In the genomic region with DNA sequence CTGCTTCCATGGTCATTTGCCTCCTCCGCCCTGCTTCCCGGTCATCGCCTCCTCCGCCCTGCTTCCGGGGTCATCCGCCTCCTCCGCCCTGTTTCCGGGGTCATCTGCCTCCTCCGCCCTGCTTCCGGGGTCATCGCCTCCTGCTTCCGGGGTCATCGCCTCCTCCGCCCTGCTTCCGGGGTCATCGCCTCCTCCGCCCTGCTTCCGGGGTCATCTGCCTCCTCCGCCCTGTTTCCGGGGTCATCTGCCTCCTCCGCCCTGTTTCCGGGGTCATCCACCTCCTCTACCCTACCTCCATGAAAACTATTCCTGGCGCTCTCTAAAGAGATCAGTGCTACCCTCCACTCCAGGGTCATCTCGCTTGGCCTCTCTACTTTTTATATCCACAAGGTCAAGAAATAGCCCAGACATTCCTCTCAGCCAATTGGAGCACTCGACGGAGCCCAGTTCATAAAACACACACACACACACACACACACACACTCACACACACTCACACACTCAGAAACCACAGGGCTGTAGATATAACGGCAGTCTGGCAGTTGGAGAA, we compare ENCODE assay signal across 28 cellular contexts. TPM values are rescaled to one million over a fixed set of nuclear protein-coding genes. Genes with fewer than 3 reads are reported as not detected.
A peak's percentile ranks its signal among the peaks of the same experiment; 100 is the strongest.
DNase-seq lines count a peak whose midpoint lies in the region; ATAC-seq, FAIRE-seq and TF ChIP-seq lines count a peak whose summit lies in the region.
"Had no signal": no experiment of that assay in that cellular context is flagged by ENCODE, and none has a peak within 500 bp of the region (broad histone marks: within the 10 kb centered on the region; RNA-seq: fewer than 3 reads in every experiment).

No MANE protein-coding gene starts in this region.

- no peak for TF ChIP-seq EP300 in K562 (IDR thresholded peaks at IDR 0.05; ENCODE audit: low read length)

- POLR2A ChIA-PET in K562 (lab: Yijun Ruan, JAX) = no interaction called here

- no peak for TF ChIP-seq RAD21 in K562 (CRISPR knock-in tag; conservative IDR thresholded peaks at IDR 0.05 in 1 of 2, IDR thresholded peaks at IDR 0.05 in 1 of 2)

- peaks cover 3% of the 10 kb centered on the region; the same call in 1 of the 2 replicates for H3K9me3 ChIP-seq in K562 (replicated peaks; ENCODE audit: control insufficient read depth, insufficient read depth, low read depth, low read length)
- H3K9me3 ChIP-seq: lower lobe of right lung, MG63, SK-N-SH had no signal

- no peaks in the 10 kb centered on the region for H3K36me3 ChIP-seq in K562 (ENCODE audit: control insufficient read depth, insufficient read depth, low read length)
- H3K36me3 ChIP-seq: lower lobe of right lung, MG63 had no signal

- H3K27me3 Mint-ChIP-seq in memory B cell = peaks cover 3% of the 10 kb centered on the region

- H3K27ac ChIP-seq in K562 (ENCODE audit: extremely low read depth, low read depth, low read length) = peak overlapping the region; percentile 89
- H3K27ac ChIP-seq: lower lobe of right lung had no signal

- DNase-seq in activated effector memory CD4-positive, alpha-beta T cell treated with anti-CD3 and anti-CD28 coated beads, Interleukin-2, amount 50 U/mL, for 16 hours = peak; percentile 34
- no peak for DNase-seq in activated effector memory CD4-positive, alpha-beta T cell treated with Interleukin-2 at 50 U/mL for 16 hours
- peak; percentile 62 to 89 (median 68) for DNase-seq in K562 (ENCODE audit: extremely low read depth in 1 of 4, low spot score in 3 of 4)
- no peak for DNase-seq in memory B cell (ENCODE audit: low spot score in 2 of 2)
- no peak for DNase-seq in occipital lobe (lab: John Stamatoyannopoulos, UW)
- no peak for DNase-seq in stimulated activated naive CD4-positive, alpha-beta T cell treated with Interleukin-2 at 50 U/mL for 16 hours (lab: John Stamatoyannopoulos, UW)
- DNase-seq in DMS53 (lab: John Stamatoyannopoulos, UW) = no peak
- DNase-seq: activated CD4-positive, alpha-beta T cell treated with anti-CD3 and anti-CD28 coated beads for 36 hours; AML-193; CD8-positive, alpha-beta T cell; H7; lower lobe of right lung; MG63; NCI-H1417 treated with DMSO at 0.1 percent for 48 hours; NCI-H2081 treated with DMSO at 0.1 percent for 48 hours; NCI-H226; NCI-H748 treated with DMSO at 0.1 percent for 48 hours; right cardiac atrium; SK-N-SH; stimulated activated CD4-positive, alpha-beta T cell treated with anti-CD3 and anti-CD28 coated beads, Interleukin-2, amount 100 ng/mL, for 48 hours had no signal

- peak overlapping the region; percentile 15 for H3K4me3 Mint-ChIP-seq in memory B cell
- H3K4me3 Mint-ChIP-seq: activated CD4-positive, alpha-beta T cell treated with anti-CD3 and anti-CD28 coated beads for 36 hours; CD8-positive, alpha-beta T cell; neural crest cell had no signal

- H3K27ac Mint-ChIP-seq in memory B cell = no peak overlapping the region
- H3K27ac Mint-ChIP-seq: activated CD4-positive, alpha-beta T cell treated with anti-CD3 and anti-CD28 coated beads for 36 hours; CD8-positive, alpha-beta T cell had no signal

- H3K4me3 ChIP-seq in K562 = peak overlapping the region; percentile 34
- H3K4me3 ChIP-seq: lower lobe of right lung, MG63 had no signal

- peaks cover 13 to 23% of the 10 kb centered on the region in 2 experiments; a peak in 4 of 5 replicates for H3K4me1 ChIP-seq in K562 (replicated peaks in 1 of 2; ENCODE audit: control insufficient read depth in 2 of 2, insufficient read depth in 2 of 2, low read length in 2 of 2)
- H3K4me1 ChIP-seq: lower lobe of right lung had no signal

- no TSS peak for BruUV-seq in K562 (replicated peaks; lab: Mats Ljungman, UMichigan)

- peak overlapping the region; percentile 92 for H2AFZ ChIP-seq in K562 (ENCODE audit: low read depth, low read length)

- H4K20me1 ChIP-seq in K562 (replicated peaks; ENCODE audit: control insufficient read depth, insufficient read depth, low read length) = no peaks in the 10 kb centered on the region

- ATAC-seq in K562 = peak; percentile 71
- no peak for ATAC-seq in memory B cell (ENCODE audit: low read depth)
- ATAC-seq in GM18867 (IDR thresholded peaks at IDR 0.05; ENCODE audit: unreplicated experiment) = no peak
- ATAC-seq: activated CD4-positive, alpha-beta T cell treated with anti-CD3 and anti-CD28 coated beads for 36 hours; CD8-positive, alpha-beta T cell; lower lobe of right lung had no signal

- TF ChIP-seq POLR2A in K562 (conservative IDR thresholded peaks at IDR 0.05) = 0 out of 2 replicates have a peak, but pooled peaks have one; percentile 39

- no peaks in the 10 kb centered on the region for H3K36me3 Mint-ChIP-seq in memory B cell
- H3K36me3 Mint-ChIP-seq: CD8-positive, alpha-beta T cell had no signal

- FAIRE-seq in K562 (lab: Jason Lieb, UNC) = peak; percentile 85
- FAIRE-seq: A204.1, endothelial cell of umbilical vein had no signal

- H3K4me1 Mint-ChIP-seq in memory B cell = no peaks in the 10 kb centered on the region
- H3K4me1 Mint-ChIP-seq: activated CD4-positive, alpha-beta T cell treated with anti-CD3 and anti-CD28 coated beads for 36 hours; neural crest cell had no signal

- intact Hi-C loops in K562 (cut with micrococcal nuclease) = no loop called here

- H3K27me3 ChIP-seq in K562 (ENCODE audit: control insufficient read depth in 2 of 2, insufficient read depth in 2 of 2, low read length in 2 of 2) = no peaks in the 10 kb centered on the region; a peak in 1 of 5 replicates
- H3K27me3 ChIP-seq: MG63 had no signal

- no peaks in the 10 kb centered on the region for H3K9me1 ChIP-seq in K562 (ENCODE audit: control insufficient read depth, insufficient read depth, low read length)

- in situ Hi-C loops in K562 (cut with MboI) = no loop called here

- no peaks in the 10 kb centered on the region for H3K79me2 ChIP-seq in K562 (ENCODE audit: control insufficient read depth, insufficient read depth, low read length)

- peak overlapping the region; percentile 84 for H3K4me2 ChIP-seq in K562 (ENCODE audit: insufficient read depth, low read length)
- H3K4me2 ChIP-seq: SK-N-SH had no signal

- CTCF ChIA-PET in K562 (lab: Yijun Ruan, JAX; ENCODE audit: low intra/inter-chr PET ratio) = no interaction called here

- peak overlapping the region in 1 of 2 experiments; percentile 67; a peak in 2 of 4 replicates for H3K9ac ChIP-seq in K562 (ENCODE audit: insufficient read depth in 1 of 2, low read depth in 2 of 2, low read length in 2 of 2)
- H3K9ac ChIP-seq: SK-N-SH had no signal

- H3K9me3 Mint-ChIP-seq in memory B cell = no peaks in the 10 kb centered on the region
- H3K9me3 Mint-ChIP-seq: CD8-positive, alpha-beta T cell; neural crest cell had no signal

- no peak for TF ChIP-seq CTCF in K562 (IDR thresholded peaks at IDR 0.05 in 2 of 3, conservative IDR thresholded peaks at IDR 0.05 in 1 of 3; ENCODE audit: insufficient read depth in 2 of 3, low read depth in 1 of 3, low read length in 3 of 3)

- 4% methylated on average over 14 of the region's 27 CpGs for WGBS in K562 (ENCODE audit: insufficient coverage, low coverage, missing lambda C conversion rate)

TF ChIP-seq in K562, 482 proteins besides CTCF, POLR2A, EP300 and RAD21 (continues in another document):
- TF ChIP-seq ZNF507 (tag; conservative IDR thresholded peaks at IDR 0.05) (no peak), EWSR1 (IDR thresholded peaks at IDR 0.05; ENCODE audit: borderline replicate concordance, low read depth, partially characterized antibody) (no peak), HNRNPL (IDR thresholded peaks at IDR 0.05; ENCODE audit: low read depth, low read length) (no peak), NFATC3 (IDR thresholded peaks at IDR 0.05) (no peak), GTF2F1 (IDR thresholded peaks at IDR 0.05; ENCODE audit: low read depth, low read length) (0 out of 2 replicates have a peak, but pooled peaks have one; percentile 27)

RNA-seq across cellular contexts. Expression of gene TRARG1, which starts 44.8 kb away (rescaled TPM):
- total RNA-seq in K562 (2011; cell fraction: chromatin; rRNA removed; ENCODE audit: low replicate concordance) = 0.07 TPM in 1 of 2 replicates, not detected in the other
- total RNA-seq in K562 (2011; cell fraction: nucleolus; rRNA removed) = 0.17 TPM in 1 of 2 replicates, not detected in the other
- total RNA-seq in K562 (2011; cell fraction: nucleoplasm; rRNA removed) = not detected in 2 replicates
- not detected in 2 replicates for total RNA-seq in K562 (2014; rRNA removed)
- not detected in 2 replicates for total RNA-seq in K562 (2014; rRNA removed; fragmentation: Illumina TruSeq; extraction: Trizol)
- total RNA-seq in K562 (2015; rRNA removed; fragmentation: Illumina TruSeq; extraction: Trizol) = not detected in 2 replicates
- not detected in 2 replicates for total RNA-seq in K562 (2021)
- polyA plus RNA-seq in K562 (2011; rRNA removed) = 0.01 and 0.06 TPM in 2 replicates
- polyA plus RNA-seq in K562 (2011; cell fraction: cytosol; rRNA removed) = 0.25 TPM in 1 of 2 replicates, not detected in the other
- 0.11 TPM in 1 of 2 replicates, not detected in the other for polyA plus RNA-seq in K562 (2011; cell fraction: nucleus; rRNA removed)
- 0.01 TPM in 1 of 2 replicates, not detected in the other for polyA plus RNA-seq in K562 (2012)
- polyA plus RNA-seq in K562 (2014; fragmentation: Illumina TruSeq; extraction: Trizol) = not detected in 2 replicates
- not detected for polyA plus RNA-seq in K562 (2014; fragmentation: Nextera tagmentation; extraction: Ambion mirVana)
- not detected in 2 replicates for polyA plus RNA-seq in K562 (2014; rRNA removed)
- polyA minus RNA-seq in K562 (2011; rRNA and poly(A)+ RNA removed) = 0.07 TPM in 1 of 2 replicates, not detected in the other
- 0.29 TPM in 1 of 2 replicates, not detected in the other for polyA minus RNA-seq in K562 (2011; cell fraction: cytosol; rRNA and poly(A)+ RNA removed)
- polyA minus RNA-seq in K562 (2011; cell fraction: nucleus; rRNA and poly(A)+ RNA removed) = not detected in 2 replicates
- total RNA-seq in occipital lobe = not detected
- total RNA-seq: activated CD4-positive, alpha-beta T cell treated with anti-CD3 and anti-CD28 coated beads for 36 hours; CD8-positive, alpha-beta T cell; chondrocyte; endothelial cell of umbilical vein; fibroblast of lung; glomerular endothelial cell; H7; lower lobe of right lung; urinary bladder had no signal
- polyA plus RNA-seq: endothelial cell of umbilical vein, fibroblast of lung, SK-N-SH had no signal

RNA-seq across cellular contexts. Expression of gene BHLHA9, which starts 54.0 kb away (rescaled TPM):
- not detected in 2 replicates for total RNA-seq in K562 (2011; cell fraction: chromatin; rRNA removed; ENCODE audit: low replicate concordance)
- not detected in 2 replicates for total RNA-seq in K562 (2011; cell fraction: nucleolus; rRNA removed)
- not detected in 2 replicates for total RNA-seq in K562 (2011; cell fraction: nucleoplasm; rRNA removed)
- total RNA-seq in K562 (2014; rRNA removed) (not detected in 2 replicates), K562 (2014; rRNA removed; fragmentation: Illumina TruSeq; extraction: Trizol) (not detected in 2 replicates), K562 (2015; rRNA removed; fragmentation: Illumina TruSeq; extraction: Trizol) (not detected in 2 replicates), K562 (2021) (not detected in 2 replicates), occipital lobe (not detected)
- polyA plus RNA-seq in K562 (2011; rRNA removed) (not detected in 2 replicates), K562 (2014; fragmentation: Illumina TruSeq; extraction: Trizol) (not detected in 2 replicates), K562 (2014; fragmentation: Nextera tagmentation; extraction: Ambion mirVana) (not detected), K562 (2014; rRNA removed) (not detected in 2 replicates)
- polyA plus RNA-seq in K562 (2011; cell fraction: cytosol; rRNA removed) = not detected in 2 replicates
- not detected in 2 replicates for polyA plus RNA-seq in K562 (2011; cell fraction: nucleus; rRNA removed)
- not detected in 2 replicates for polyA plus RNA-seq in K562 (2012)
- not detected in 2 replicates for polyA minus RNA-seq in K562 (2011; rRNA and poly(A)+ RNA removed)
- polyA minus RNA-seq in K562 (2011; cell fraction: cytosol; rRNA and poly(A)+ RNA removed) = not detected in 2 replicates
- polyA minus RNA-seq in K562 (2011; cell fraction: nucleus; rRNA and poly(A)+ RNA removed) = not detected in 2 replicates
- total RNA-seq: activated CD4-positive, alpha-beta T cell treated with anti-CD3 and anti-CD28 coated beads for 36 hours; CD8-positive, alpha-beta T cell; chondrocyte; endothelial cell of umbilical vein; fibroblast of lung; glomerular endothelial cell; H7; lower lobe of right lung; neural crest cell; right cardiac atrium; urinary bladder had no signal
- polyA plus RNA-seq: endothelial cell of umbilical vein, fibroblast of lung, right cardiac atrium, SK-N-SH, urinary bladder had no signal

Comparison
In these comparisons a context has a peak if more than half of its experiments do, and no peak if none do; other contexts are left out.
1. DNase-seq: peak in activated effector memory CD4-positive, alpha-beta T cell treated with anti-CD3 and anti-CD28 coated beads, Interleukin-2, amount 50 U/mL, for 16 hours (single experiment) and K562 (4 of 4); none in activated effector memory CD4-positive, alpha-beta T cell treated with Interleukin-2 at 50 U/mL for 16 hours (single experiment), memory B cell (0 of 2), occipital lobe (single experiment), stimulated activated naive CD4-positive, alpha-beta T cell treated with Interleukin-2 at 50 U/mL for 16 hours (single experiment) and DMS53 (single experiment).